In the genomic region with DNA sequence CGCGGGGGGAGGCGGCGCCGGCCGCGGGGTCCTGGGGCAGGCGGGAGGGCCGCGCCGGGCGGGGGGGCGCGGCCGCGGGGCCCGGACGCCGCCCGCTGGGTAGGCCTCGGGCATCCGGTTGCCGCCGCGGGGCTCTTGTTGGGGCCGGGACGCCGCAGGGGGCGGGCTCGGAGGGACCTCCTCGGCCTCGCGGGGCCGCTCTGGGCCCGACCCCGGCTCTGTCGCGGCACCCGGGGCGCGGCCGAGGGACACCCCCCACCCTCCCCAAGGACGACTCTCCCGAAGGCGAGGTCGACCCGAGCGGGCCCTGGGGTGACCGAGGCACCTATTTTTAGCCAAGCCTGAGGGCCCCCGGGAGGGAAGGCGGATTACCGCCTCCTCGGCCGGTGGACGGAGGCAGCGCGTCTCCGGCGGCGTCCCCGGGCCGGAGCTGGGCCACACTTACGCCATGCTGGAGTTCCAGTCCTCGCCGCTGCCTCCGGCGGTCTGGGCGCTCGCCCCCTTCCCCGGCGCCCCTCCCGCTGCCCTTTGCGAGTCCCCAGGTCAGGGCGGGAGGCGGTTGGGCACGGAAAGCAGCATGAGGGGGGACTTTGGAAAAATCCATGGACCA, we compare ENCODE assay signal across 1 cellular context.
TF ChIP-seq lines count a peak whose summit lies in the region.

No MANE protein-coding gene starts in this region.

TF ChIP-seq in HEK293, 187 proteins besides CTCF, POLR2A, EP300 and RAD21 (continued from another document):
- TF ChIP-seq, protein P1, sequence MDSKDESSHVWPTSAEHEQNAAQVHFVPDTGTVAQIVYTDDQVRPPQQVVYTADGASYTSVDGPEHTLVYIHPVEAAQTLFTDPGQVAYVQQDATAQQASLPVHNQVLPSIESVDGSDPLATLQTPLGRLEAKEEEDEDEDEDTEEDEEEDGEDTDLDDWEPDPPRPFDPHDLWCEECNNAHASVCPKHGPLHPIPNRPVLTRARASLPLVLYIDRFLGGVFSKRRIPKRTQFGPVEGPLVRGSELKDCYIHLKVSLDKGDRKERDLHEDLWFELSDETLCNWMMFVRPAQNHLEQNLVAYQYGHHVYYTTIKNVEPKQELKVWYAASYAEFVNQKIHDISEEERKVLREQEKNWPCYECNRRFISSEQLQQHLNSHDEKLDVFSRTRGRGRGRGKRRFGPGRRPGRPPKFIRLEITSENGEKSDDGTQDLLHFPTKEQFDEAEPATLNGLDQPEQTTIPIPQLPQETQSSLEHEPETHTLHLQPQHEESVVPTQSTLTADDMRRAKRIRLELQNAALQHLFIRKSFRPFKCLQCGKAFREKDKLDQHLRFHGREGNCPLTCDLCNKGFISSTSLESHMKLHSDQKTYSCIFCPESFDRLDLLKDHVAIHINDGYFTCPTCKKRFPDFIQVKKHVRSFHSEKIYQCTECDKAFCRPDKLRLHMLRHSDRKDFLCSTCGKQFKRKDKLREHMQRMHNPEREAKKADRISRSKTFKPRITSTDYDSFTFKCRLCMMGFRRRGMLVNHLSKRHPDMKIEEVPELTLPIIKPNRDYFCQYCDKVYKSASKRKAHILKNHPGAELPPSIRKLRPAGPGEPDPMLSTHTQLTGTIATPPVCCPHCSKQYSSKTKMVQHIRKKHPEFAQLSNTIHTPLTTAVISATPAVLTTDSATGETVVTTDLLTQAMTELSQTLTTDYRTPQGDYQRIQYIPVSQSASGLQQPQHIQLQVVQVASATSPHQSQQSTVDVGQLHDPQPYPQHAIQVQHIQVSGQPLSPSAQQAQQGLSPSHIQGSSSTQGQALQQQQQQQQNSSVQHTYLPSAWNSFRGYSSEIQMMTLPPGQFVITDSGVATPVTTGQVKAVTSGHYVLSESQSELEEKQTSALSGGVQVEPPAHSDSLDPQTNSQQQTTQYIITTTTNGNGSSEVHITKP (tag by site-specific recombination; IDR thresholded peaks at IDR 0.05), result no peak; the same call in 1 of the 2 replicates
- TF ChIP-seq ZNF23 (tag by site-specific recombination; IDR thresholded peaks at IDR 0.05; ENCODE audit: borderline replicate concordance) (no peak), ZBTB20 (tag by site-specific recombination; IDR thresholded peaks at IDR 0.05) (0 out of 2 replicates have a peak, but pooled peaks have one; percentile 46), ZIC2 (tag by site-specific recombination; IDR thresholded peaks at IDR 0.05) (0 out of 2 replicates have a peak, but pooled peaks have one; percentile 16), ZNF555 (tag by site-specific recombination; conservative IDR thresholded peaks at IDR 0.05) (no peak), ZNF768 (tag by site-specific recombination; IDR thresholded peaks at IDR 0.05) (no peak), KLF16 (tag by site-specific recombination; IDR thresholded peaks at IDR 0.05) (no peak)
- TF ChIP-seq, protein P2, sequence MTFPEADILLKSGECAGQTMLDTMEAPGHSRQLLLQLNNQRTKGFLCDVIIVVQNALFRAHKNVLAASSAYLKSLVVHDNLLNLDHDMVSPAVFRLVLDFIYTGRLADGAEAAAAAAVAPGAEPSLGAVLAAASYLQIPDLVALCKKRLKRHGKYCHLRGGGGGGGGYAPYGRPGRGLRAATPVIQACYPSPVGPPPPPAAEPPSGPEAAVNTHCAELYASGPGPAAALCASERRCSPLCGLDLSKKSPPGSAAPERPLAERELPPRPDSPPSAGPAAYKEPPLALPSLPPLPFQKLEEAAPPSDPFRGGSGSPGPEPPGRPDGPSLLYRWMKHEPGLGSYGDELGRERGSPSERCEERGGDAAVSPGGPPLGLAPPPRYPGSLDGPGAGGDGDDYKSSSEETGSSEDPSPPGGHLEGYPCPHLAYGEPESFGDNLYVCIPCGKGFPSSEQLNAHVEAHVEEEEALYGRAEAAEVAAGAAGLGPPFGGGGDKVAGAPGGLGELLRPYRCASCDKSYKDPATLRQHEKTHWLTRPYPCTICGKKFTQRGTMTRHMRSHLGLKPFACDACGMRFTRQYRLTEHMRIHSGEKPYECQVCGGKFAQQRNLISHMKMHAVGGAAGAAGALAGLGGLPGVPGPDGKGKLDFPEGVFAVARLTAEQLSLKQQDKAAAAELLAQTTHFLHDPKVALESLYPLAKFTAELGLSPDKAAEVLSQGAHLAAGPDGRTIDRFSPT (tag by site-specific recombination; IDR thresholded peaks at IDR 0.05), result no peak
- TF ChIP-seq, protein P3, sequence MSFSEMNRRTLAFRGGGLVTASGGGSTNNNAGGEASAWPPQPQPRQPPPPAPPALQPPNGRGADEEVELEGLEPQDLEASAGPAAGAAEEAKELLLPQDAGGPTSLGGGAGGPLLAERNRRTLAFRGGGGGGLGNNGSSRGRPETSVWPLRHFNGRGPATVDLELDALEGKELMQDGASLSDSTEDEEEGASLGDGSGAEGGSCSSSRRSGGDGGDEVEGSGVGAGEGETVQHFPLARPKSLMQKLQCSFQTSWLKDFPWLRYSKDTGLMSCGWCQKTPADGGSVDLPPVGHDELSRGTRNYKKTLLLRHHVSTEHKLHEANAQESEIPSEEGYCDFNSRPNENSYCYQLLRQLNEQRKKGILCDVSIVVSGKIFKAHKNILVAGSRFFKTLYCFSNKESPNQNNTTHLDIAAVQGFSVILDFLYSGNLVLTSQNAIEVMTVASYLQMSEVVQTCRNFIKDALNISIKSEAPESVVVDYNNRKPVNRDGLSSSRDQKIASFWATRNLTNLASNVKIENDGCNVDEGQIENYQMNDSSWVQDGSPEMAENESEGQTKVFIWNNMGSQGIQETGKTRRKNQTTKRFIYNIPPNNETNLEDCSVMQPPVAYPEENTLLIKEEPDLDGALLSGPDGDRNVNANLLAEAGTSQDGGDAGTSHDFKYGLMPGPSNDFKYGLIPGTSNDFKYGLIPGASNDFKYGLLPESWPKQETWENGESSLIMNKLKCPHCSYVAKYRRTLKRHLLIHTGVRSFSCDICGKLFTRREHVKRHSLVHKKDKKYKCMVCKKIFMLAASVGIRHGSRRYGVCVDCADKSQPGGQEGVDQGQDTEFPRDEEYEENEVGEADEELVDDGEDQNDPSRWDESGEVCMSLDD (tag by site-specific recombination; IDR thresholded peaks at IDR 0.05), result 0 out of 2 replicates have a peak, but pooled peaks have one; percentile 17
- TF ChIP-seq, protein P4, sequence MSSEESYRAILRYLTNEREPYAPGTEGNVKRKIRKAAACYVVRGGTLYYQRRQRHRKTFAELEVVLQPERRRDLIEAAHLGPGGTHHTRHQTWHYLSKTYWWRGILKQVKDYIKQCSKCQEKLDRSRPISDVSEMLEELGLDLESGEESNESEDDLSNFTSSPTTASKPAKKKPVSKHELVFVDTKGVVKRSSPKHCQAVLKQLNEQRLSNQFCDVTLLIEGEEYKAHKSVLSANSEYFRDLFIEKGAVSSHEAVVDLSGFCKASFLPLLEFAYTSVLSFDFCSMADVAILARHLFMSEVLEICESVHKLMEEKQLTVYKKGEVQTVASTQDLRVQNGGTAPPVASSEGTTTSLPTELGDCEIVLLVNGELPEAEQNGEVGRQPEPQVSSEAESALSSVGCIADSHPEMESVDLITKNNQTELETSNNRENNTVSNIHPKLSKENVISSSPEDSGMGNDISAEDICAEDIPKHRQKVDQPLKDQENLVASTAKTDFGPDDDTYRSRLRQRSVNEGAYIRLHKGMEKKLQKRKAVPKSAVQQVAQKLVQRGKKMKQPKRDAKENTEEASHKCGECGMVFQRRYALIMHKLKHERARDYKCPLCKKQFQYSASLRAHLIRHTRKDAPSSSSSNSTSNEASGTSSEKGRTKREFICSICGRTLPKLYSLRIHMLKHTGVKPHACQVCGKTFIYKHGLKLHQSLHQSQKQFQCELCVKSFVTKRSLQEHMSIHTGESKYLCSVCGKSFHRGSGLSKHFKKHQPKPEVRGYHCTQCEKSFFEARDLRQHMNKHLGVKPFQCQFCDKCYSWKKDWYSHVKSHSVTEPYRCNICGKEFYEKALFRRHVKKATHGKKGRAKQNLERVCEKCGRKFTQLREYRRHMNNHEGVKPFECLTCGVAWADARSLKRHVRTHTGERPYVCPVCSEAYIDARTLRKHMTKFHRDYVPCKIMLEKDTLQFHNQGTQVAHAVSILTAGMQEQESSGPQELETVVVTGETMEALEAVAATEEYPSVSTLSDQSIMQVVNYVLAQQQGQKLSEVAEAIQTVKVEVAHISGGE (tag by site-specific recombination; conservative IDR thresholded peaks at IDR 0.05; ENCODE audit: low read depth), result no peak
- TF ChIP-seq, protein P5, sequence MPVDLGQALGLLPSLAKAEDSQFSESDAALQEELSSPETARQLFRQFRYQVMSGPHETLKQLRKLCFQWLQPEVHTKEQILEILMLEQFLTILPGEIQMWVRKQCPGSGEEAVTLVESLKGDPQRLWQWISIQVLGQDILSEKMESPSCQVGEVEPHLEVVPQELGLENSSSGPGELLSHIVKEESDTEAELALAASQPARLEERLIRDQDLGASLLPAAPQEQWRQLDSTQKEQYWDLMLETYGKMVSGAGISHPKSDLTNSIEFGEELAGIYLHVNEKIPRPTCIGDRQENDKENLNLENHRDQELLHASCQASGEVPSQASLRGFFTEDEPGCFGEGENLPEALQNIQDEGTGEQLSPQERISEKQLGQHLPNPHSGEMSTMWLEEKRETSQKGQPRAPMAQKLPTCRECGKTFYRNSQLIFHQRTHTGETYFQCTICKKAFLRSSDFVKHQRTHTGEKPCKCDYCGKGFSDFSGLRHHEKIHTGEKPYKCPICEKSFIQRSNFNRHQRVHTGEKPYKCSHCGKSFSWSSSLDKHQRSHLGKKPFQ (tag by site-specific recombination; IDR thresholded peaks at IDR 0.05), result no peak
TF ChIP-seq in HEK293: peak in this region for 13.
